19 cellular contexts compared by ENCODE assay signal in the genomic region with DNA sequence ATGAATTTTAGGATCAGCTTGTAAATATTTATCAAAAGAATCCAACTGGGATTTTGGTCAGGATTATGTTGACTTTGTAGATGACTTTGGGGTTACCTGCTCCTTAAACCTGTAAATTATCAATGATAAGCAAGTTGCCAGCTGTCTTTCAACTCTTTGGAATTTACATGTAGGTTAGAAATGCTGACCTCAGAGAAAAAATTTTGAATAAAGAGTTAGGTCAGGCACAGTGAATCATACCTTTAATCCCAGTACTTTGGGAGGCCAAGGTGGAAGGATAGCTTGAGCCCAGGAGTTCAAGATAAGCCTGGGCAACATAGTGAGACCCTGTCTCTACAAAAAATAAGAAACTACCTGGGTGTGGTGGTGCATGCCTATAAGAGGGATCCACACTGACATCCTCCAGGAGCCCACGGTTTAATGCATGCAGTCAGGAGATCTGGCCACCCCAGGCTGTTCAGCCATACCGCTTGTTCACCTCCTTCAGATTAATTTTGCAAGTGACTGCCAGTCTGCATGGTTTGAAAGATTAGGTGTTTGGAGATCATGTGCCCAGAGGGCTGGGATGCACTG.
DNase-seq lines count a peak whose midpoint lies in the region; ATAC-seq, FAIRE-seq and TF ChIP-seq lines count a peak whose summit lies in the region.
"Had no signal": no experiment of that assay in that cellular context is flagged by ENCODE, and none has a peak within 500 bp of the region (broad histone marks: within the 10 kb centered on the region; RNA-seq: fewer than 3 reads in every experiment).

No MANE protein-coding gene starts in this region.

- no CpG with 5 or more reads among the region's 2 CpGs for WGBS in neuronal stem cell (ENCODE audit: extremely low coverage in 2 of 2, insufficient read length in 2 of 2, insufficient replicate concordance in 1 of 2), 2 donors

- no peak overlapping the region for H4K91ac ChIP-seq in neuronal stem cell (ENCODE audit: low read depth, low read length, poor library complexity)

- no peak overlapping the region for H2BK120ac ChIP-seq in neuronal stem cell (ENCODE audit: low read depth, low read length)

- no peaks in the 10 kb centered on the region for H3K27me3 ChIP-seq in right atrium auricular region
- H3K27me3 ChIP-seq in astrocyte (ENCODE audit: insufficient read depth, low read length), result no peaks in the 10 kb centered on the region
- no peaks in the 10 kb centered on the region for H3K27me3 ChIP-seq in neuronal stem cell (ENCODE audit: control insufficient read depth in 3 of 3, insufficient read depth in 3 of 3, low read depth in 1 of 3, low read length in 3 of 3)
- H3K27me3 ChIP-seq: MG63 had no signal

- no peak overlapping the region for H3K23ac ChIP-seq in neuronal stem cell (ENCODE audit: low read depth, low read length, poor library complexity)

- no peaks in the 10 kb centered on the region for H3K9me3 ChIP-seq in right atrium auricular region
- H3K9me3 ChIP-seq in astrocyte (ENCODE audit: insufficient read depth, low read depth, low read length), result no peaks in the 10 kb centered on the region
- peaks cover 4 to 11% of the 10 kb centered on the region in 2 donors for H3K9me3 ChIP-seq in neuronal stem cell (replicated peaks in 1 of 2; ENCODE audit: control insufficient read depth in 2 of 2, insufficient read depth in 1 of 2, low read depth in 1 of 2, low read length in 2 of 2)
- H3K9me3 ChIP-seq: MG63 had no signal

- H4K8ac ChIP-seq in neuronal stem cell (ENCODE audit: low read depth, low read length), result no peak overlapping the region

- H2AK5ac ChIP-seq in neuronal stem cell (ENCODE audit: low read depth, low read length), result no peak overlapping the region

- H3K4me3 ChIP-seq in right atrium auricular region (no peak overlapping the region), astrocyte (ENCODE audit: insufficient read depth, low read depth, low read length) (no peak overlapping the region), neuronal stem cell (ENCODE audit: low read length in 2 of 2) (no peak overlapping the region)
- H3K4me3 ChIP-seq: MG63 had no signal

- no peaks in the 10 kb centered on the region for H3K79me1 ChIP-seq in neuronal stem cell (ENCODE audit: low read depth, low read length)

- peaks cover 17% of the 10 kb centered on the region for H3K79me2 ChIP-seq in astrocyte (ENCODE audit: insufficient read depth, low read length)

- TF ChIP-seq CTCF in right atrium auricular region (IDR thresholded peaks at IDR 0.05) (no peak), astrocyte (IDR thresholded peaks at IDR 0.05; ENCODE audit: insufficient read depth, low read depth, low read length) (no peak)

- no peaks in the 10 kb centered on the region for H3K27me3 Mint-ChIP-seq in astrocyte (ENCODE audit: low read depth, unreplicated experiment)

- no peak overlapping the region for H2BK12ac ChIP-seq in neuronal stem cell (ENCODE audit: low read length)

- H2AFZ ChIP-seq in astrocyte (ENCODE audit: low read depth, low read length), result no peak overlapping the region
- no peak overlapping the region for H2AFZ ChIP-seq in neuronal stem cell (ENCODE audit: low read length)

- DNase-seq in left ventricle myocardium superior, result no peak
- DNase-seq in right atrium auricular region (ENCODE audit: low spot score), result no peak
- DNase-seq in astrocyte (ENCODE audit: low read depth), result no peak
- no peak for DNase-seq in neuronal stem cell (ENCODE audit: low spot score)
- DNase-seq in GOT3 (lab: John Stamatoyannopoulos, UW), result no peak
- no peak for DNase-seq in NCI-H345 treated with DMSO at 0.1 percent for 48 hours (lab: John Stamatoyannopoulos, UW; ENCODE audit: unreplicated experiment)
- DNase-seq: C1 segment of cervical spinal cord, COR-L47, H7, Karpas-422, MG63, NCI-H1092, NCI-H524, SHP77 treated with DMSO at 0.1 percent for 48 hours had no signal

- H3K9me3 Mint-ChIP-seq in astrocyte (ENCODE audit: unreplicated experiment), result peaks cover 2% of the 10 kb centered on the region

- peak; percentile 5 for ATAC-seq in left ventricle myocardium superior
- no peak for ATAC-seq in GM21529 (IDR thresholded peaks at IDR 0.05; ENCODE audit: unreplicated experiment)
- ATAC-seq in HG03139 (IDR thresholded peaks at IDR 0.05; ENCODE audit: unreplicated experiment), result no peak

- H3K36me3 ChIP-seq in right atrium auricular region (no peaks in the 10 kb centered on the region), astrocyte (ENCODE audit: insufficient read depth, low read length) (peaks cover 4% of the 10 kb centered on the region), neuronal stem cell (replicated peaks in 1 of 2; ENCODE audit: control insufficient read depth in 2 of 2, insufficient read depth in 2 of 2, low read length in 2 of 2) (peaks cover 0 to 3% of the 10 kb centered on the region in 2 donors)
- H3K36me3 ChIP-seq: MG63 had no signal

- H4K20me1 ChIP-seq in astrocyte (ENCODE audit: insufficient read depth, low read length), result peaks cover 21% of the 10 kb centered on the region

- H3K27ac ChIP-seq in right atrium auricular region (no peak overlapping the region), astrocyte (ENCODE audit: low read depth, low read length) (no peak overlapping the region), neuronal stem cell (replicated peaks; ENCODE audit: low read length) (no peak overlapping the region)

- intact Hi-C loops in left ventricle myocardium superior (cut with micrococcal nuclease), result no loop called here

- peaks cover 22% of the 10 kb centered on the region for H3K4me1 Mint-ChIP-seq in astrocyte (ENCODE audit: low read depth, unreplicated experiment)

- no peak overlapping the region for H3K4me2 ChIP-seq in astrocyte (ENCODE audit: low read length)
- H3K4me2 ChIP-seq in neuronal stem cell (ENCODE audit: insufficient read depth, low read length, poor library complexity, severe bottlenecking), result no peak overlapping the region

- H2BK5ac ChIP-seq in neuronal stem cell (ENCODE audit: low read length), result no peak overlapping the region

- peak overlapping the region; percentile 2 for H3K18ac ChIP-seq in neuronal stem cell (ENCODE audit: low read length)

- H3K4me1 ChIP-seq in right atrium auricular region, result peaks cover 0 to 42% of the 10 kb centered on the region in 2 donors
- H3K4me1 ChIP-seq in astrocyte (ENCODE audit: insufficient read depth, low read length), result peaks cover 20% of the 10 kb centered on the region
- H3K4me1 ChIP-seq in neuronal stem cell (ENCODE audit: control insufficient read depth in 2 of 2, insufficient read depth in 1 of 2, low read depth in 1 of 2, low read length in 2 of 2), result peaks cover 14 to 15% of the 10 kb centered on the region in 2 donors

- H3K4ac ChIP-seq in neuronal stem cell (ENCODE audit: low read length), result no peak overlapping the region

- no peak overlapping the region for H3K9ac ChIP-seq in astrocyte (ENCODE audit: low read length)
- no peak overlapping the region for H3K9ac ChIP-seq in neuronal stem cell (ENCODE audit: low read depth, low read length, poor library complexity)

- H3K36me3 Mint-ChIP-seq in astrocyte (ENCODE audit: low read depth, unreplicated experiment), result peaks cover 17% of the 10 kb centered on the region

- no peak for FAIRE-seq in astrocyte (lab: Jason Lieb, UNC)
- FAIRE-seq: A204.1, GM12892, RCC 7860 had no signal

- no peak overlapping the region for H2BK15ac ChIP-seq in neuronal stem cell (ENCODE audit: low read length)

- H3K27ac Mint-ChIP-seq in astrocyte (ENCODE audit: unreplicated experiment), result no peak overlapping the region

- H3K4me3 Mint-ChIP-seq in astrocyte (ENCODE audit: unreplicated experiment), result peak overlapping the region; percentile 10

- no peak overlapping the region for H3K14ac ChIP-seq in neuronal stem cell (ENCODE audit: low read length)
